8 cellular contexts compared by ENCODE assay signal in the genomic region with DNA sequence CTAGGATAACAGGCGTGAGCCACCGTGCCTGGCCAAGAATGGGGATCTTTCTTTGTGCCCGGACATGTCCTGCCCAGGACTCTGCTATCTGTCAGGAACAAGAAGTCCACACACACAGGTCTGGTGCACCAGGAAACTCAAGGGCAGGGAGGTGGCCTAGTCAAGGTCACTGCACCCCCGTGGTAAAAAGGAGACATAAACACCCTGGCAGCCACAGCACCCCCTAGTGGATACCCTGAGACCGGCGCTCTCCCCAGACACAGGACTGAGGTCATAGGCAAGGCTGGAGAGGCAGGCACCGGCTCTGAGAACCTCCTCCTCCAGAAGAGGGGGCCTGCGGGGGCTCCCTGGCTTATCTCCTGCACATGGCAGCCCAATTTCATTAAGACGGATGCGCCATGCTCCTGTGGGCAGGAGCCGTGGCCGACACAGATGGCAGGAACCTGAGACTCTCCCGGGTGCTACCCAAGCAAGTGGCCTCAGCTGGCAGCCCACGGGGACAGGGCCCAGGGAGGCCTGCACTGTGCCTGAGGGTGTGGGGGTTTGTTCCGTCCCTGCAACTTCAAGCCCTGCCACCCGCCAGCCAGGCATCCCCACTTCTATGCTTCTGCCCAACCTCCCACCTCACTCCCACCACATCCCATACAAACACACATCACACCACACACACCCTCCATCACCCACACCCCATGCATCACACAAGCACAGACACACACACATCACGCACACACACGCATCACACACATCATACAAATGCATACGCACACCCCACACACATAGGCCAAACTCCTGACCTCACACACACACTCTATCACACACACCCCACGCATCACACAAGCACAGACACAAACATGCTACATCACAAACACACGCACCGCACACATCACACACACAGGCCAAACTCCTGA. TPM values are rescaled to one million over a fixed set of nuclear protein-coding genes. Genes with fewer than 3 reads are reported as not detected.
DNase-seq lines count a peak whose midpoint lies in the region; ATAC-seq and TF ChIP-seq lines count a peak whose summit lies in the region.

No MANE protein-coding gene starts in this region.

- H3K4me3 ChIP-seq in mucosa of descending colon: no peak overlapping the region

- no peak overlapping the region for H3K4me3 Mint-ChIP-seq in activated CD4-positive, alpha-beta T cell treated with anti-CD3 and anti-CD28 coated beads for 36 hours

- no peak overlapping the region for H3K27ac Mint-ChIP-seq in activated CD4-positive, alpha-beta T cell treated with anti-CD3 and anti-CD28 coated beads for 36 hours

- POLR2A ChIA-PET in activated CD4-positive, alpha-beta T cell treated with anti-CD3 and anti-CD28 coated beads for 36 hours (lab: Charles Lee): no interaction called here

- H3K4me1 ChIP-seq in mucosa of descending colon (ENCODE audit: low read depth): no peaks in the 10 kb centered on the region

- H3K36me3 Mint-ChIP-seq in activated CD4-positive, alpha-beta T cell treated with anti-CD3 and anti-CD28 coated beads for 36 hours (ENCODE audit: low read depth): no peaks in the 10 kb centered on the region

- DNase-seq in SIG-M5 treated with dmso at 0.1 percent for 504 hours (lab: John Stamatoyannopoulos, UW; ENCODE audit: unreplicated experiment) (peak; percentile 65), SIG-M5 (lab: John Stamatoyannopoulos, UW) (no peak), NCI-H345 (lab: John Stamatoyannopoulos, UW) (peak; percentile 48), dermis blood vessel endothelial cell (peak; percentile 72), mucosa of descending colon (peak in 2 of 3 donors; percentile 72 to 75), GF-D8 (lab: John Stamatoyannopoulos, UW) (no peak)
- peak; percentile 83 for DNase-seq in activated CD4-positive, alpha-beta T cell treated with anti-CD3 and anti-CD28 coated beads for 36 hours

- H3K27me3 Mint-ChIP-seq in activated CD4-positive, alpha-beta T cell treated with anti-CD3 and anti-CD28 coated beads for 36 hours: no peaks in the 10 kb centered on the region

- H3K27ac ChIP-seq in temporal lobe (ENCODE audit: low read depth, low read length): peak overlapping the region; percentile 2

- no peaks in the 10 kb centered on the region for H3K9me3 Mint-ChIP-seq in activated CD4-positive, alpha-beta T cell treated with anti-CD3 and anti-CD28 coated beads for 36 hours (ENCODE audit: low read depth)

- H3K4me1 Mint-ChIP-seq in activated CD4-positive, alpha-beta T cell treated with anti-CD3 and anti-CD28 coated beads for 36 hours: peaks cover 8% of the 10 kb centered on the region

- intact Hi-C loops in activated CD4-positive, alpha-beta T cell treated with anti-CD3 and anti-CD28 coated beads for 36 hours (cut with DNase I, micrococcal nuclease): loop anchor here in 1 of 2 experiments (5.0 kb wide), 1 partner anchor 229 kb away; a partner anchor contains a TSS
- intact Hi-C loops in mucosa of descending colon (cut with DNase I, micrococcal nuclease): loop anchor here in 1 of 2 donors (10.0 kb wide), 1 partner anchor 141 kb away; no protein-coding TSS in a partner anchor

- ATAC-seq in activated CD4-positive, alpha-beta T cell treated with anti-CD3 and anti-CD28 coated beads for 36 hours: peak; percentile 88
- ATAC-seq in mucosa of descending colon: peak; percentile 84

- peak; percentile 58 for TF ChIP-seq CTCF in mucosa of descending colon (IDR thresholded peaks at IDR 0.05)

- no peaks in the 10 kb centered on the region for H3K9me3 ChIP-seq in mucosa of descending colon

- no peaks in the 10 kb centered on the region for H3K36me3 ChIP-seq in mucosa of descending colon (ENCODE audit: low read depth)

- CTCF ChIA-PET in activated CD4-positive, alpha-beta T cell treated with anti-CD3 and anti-CD28 coated beads for 36 hours (lab: Charles Lee): interaction anchor here (1.4 to 7.6 kb wide), 3 partner anchors 145 to 309 kb away, joined by 5 to 80 read pairs (median 6); no protein-coding TSS in a partner anchor

RNA-seq across cellular contexts. Expression of a gene that starts 19.6 kb away (rescaled TPM):
- 10 to 100 TPM; 26.4 to 28.6 TPM for total RNA-seq in activated CD4-positive, alpha-beta T cell treated with anti-CD3 and anti-CD28 coated beads for 36 hours
- total RNA-seq in dermis blood vessel endothelial cell (17.5 and 29.3 TPM in 2 replicates), mucosa of descending colon (10 to 100 TPM; 26.7 to 38.7 (median 38.1) TPM), temporal lobe (12.0 TPM)

RNA-seq across cellular contexts. Expression of a gene that starts 39.7 kb away (rescaled TPM):
- 100 to 1,000 TPM; 398 to 403 TPM for total RNA-seq in activated CD4-positive, alpha-beta T cell treated with anti-CD3 and anti-CD28 coated beads for 36 hours
- total RNA-seq in dermis blood vessel endothelial cell (139 and 191 TPM in 2 replicates), mucosa of descending colon (100 to 1,000 TPM in 1 of 3 donors, 10 to 100 TPM in 2; 49.4 to 118 (median 80.3) TPM), temporal lobe (62.9 TPM)

Comparison
In these comparisons a context has a peak if more than half of its experiments do, and no peak if none do; other contexts are left out.
1. DNase-seq: peak in SIG-M5 treated with dmso at 0.1 percent for 504 hours (single experiment), NCI-H345 (single experiment), activated CD4-positive, alpha-beta T cell treated with anti-CD3 and anti-CD28 coated beads for 36 hours (single experiment), dermis blood vessel endothelial cell (single experiment) and mucosa of descending colon (2 of 3); none in SIG-M5 (single experiment) and GF-D8 (single experiment).